Comparison of ENCODE assay signal across 29 cellular contexts in the genomic region with DNA sequence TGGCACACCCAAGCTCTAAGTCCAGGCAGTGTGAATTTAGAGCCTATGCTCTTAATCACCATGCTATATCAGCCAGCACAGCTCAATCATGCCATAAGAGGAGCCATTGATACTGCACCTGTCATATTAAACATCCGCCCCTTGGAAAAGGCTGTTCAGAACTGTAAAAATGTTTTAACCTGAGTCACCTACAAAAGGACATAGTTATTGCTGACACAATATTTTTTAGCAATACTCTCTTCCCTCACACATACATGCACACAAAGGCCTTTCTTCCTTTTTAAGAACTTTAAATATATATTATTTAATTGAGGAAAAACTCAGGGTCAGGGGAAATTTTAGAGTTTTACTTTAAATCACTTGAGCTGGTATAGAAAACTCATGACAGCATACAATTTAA.
"Had no signal": no experiment of that assay in that cellular context is flagged by ENCODE, and none has a peak within 500 bp of the region (broad histone marks: within the 10 kb centered on the region; RNA-seq: fewer than 3 reads in every experiment).

No MANE protein-coding gene starts in this region.

- H3K4me3 ChIP-seq: left lung, lower lobe of right lung, pancreas, prostate gland, skin epidermis, spleen, suprapubic skin, thoracic aorta, tibial artery, upper lobe of right lung had no signal

- H3K27me3 Mint-ChIP-seq: naive B cell had no signal

- H3K27ac ChIP-seq: left lung, lower lobe of right lung, pancreas, prostate gland, skin epidermis, spleen, suprapubic skin, thoracic aorta, tibial artery, upper lobe of right lung had no signal

- DNase-seq: hypothalamus; immature natural killer cell; kidney; left colon; left lung; lower lobe of right lung; mammary epithelial cell; mesenchymal stem cell; naive B cell; natural killer cell; nephron progenitor cell; pancreas; posterior cingulate gyrus; retina; spleen; stimulated activated CD4-positive, alpha-beta T cell treated with anti-CD3 and anti-CD28 coated beads, Interleukin-4, amount 100 ng/mL, for 24 hours; stimulated activated naive CD4-positive, alpha-beta T cell; tibial artery; trophoblast cell; upper lobe of right lung had no signal

- H3K9me3 Mint-ChIP-seq: immature natural killer cell; naive B cell; natural killer cell; nephron progenitor cell; stimulated activated effector memory CD8-positive, alpha-beta T cell treated with anti-CD3 and anti-CD28 coated beads, Interleukin-12 subunit alpha, Interleukin-12 subunit beta, amount 100 ng/mL, for 72 hours; stimulated activated naive CD8-positive, alpha-beta T cell treated with anti-CD3 and anti-CD28 coated beads, Interleukin-15, Interleukin-2, amounts not matched to agents 100 ng/mL and 50 ng/mL, for 24 hours had no signal

- FAIRE-seq: islet of Langerhans, kidney, pancreas, urothelium cell line had no signal

- H3K9me3 ChIP-seq: left lung, lower lobe of right lung, pancreas, prostate gland, spleen, suprapubic skin, thoracic aorta, tibial artery, upper lobe of right lung had no signal

- H3K27me3 ChIP-seq: left lung, pancreas, spleen, suprapubic skin, tibial artery, upper lobe of right lung had no signal

- H3K4me1 ChIP-seq: left lung, lower lobe of right lung, pancreas, prostate gland, spleen, suprapubic skin, tibial artery, upper lobe of right lung had no signal

- H3K4me1 Mint-ChIP-seq: naive B cell; nephron progenitor cell; stimulated activated effector memory CD8-positive, alpha-beta T cell treated with anti-CD3 and anti-CD28 coated beads, Interleukin-12 subunit alpha, Interleukin-12 subunit beta, amount 100 ng/mL, for 72 hours had no signal

- H3K4me3 Mint-ChIP-seq: immature natural killer cell; naive B cell; natural killer cell; nephron progenitor cell; stimulated activated effector memory CD8-positive, alpha-beta T cell treated with anti-CD3 and anti-CD28 coated beads, Interleukin-12 subunit alpha, Interleukin-12 subunit beta, amount 100 ng/mL, for 72 hours; stimulated activated naive CD8-positive, alpha-beta T cell treated with anti-CD3 and anti-CD28 coated beads, Interleukin-15, Interleukin-2, amounts not matched to agents 100 ng/mL and 50 ng/mL, for 24 hours had no signal

- H3K36me3 ChIP-seq: left lung, lower lobe of right lung, pancreas, prostate gland, spleen, suprapubic skin, thoracic aorta, tibial artery, upper lobe of right lung had no signal

- H3K36me3 Mint-ChIP-seq: immature natural killer cell; naive B cell; natural killer cell; stimulated activated effector memory CD8-positive, alpha-beta T cell treated with anti-CD3 and anti-CD28 coated beads, Interleukin-12 subunit alpha, Interleukin-12 subunit beta, amount 100 ng/mL, for 72 hours had no signal

- ATAC-seq: left colon; left lung; lower lobe of right lung; natural killer cell; pancreas; right cardiac atrium; stimulated activated effector memory CD8-positive, alpha-beta T cell treated with anti-CD3 and anti-CD28 coated beads, Interleukin-12 subunit alpha, Interleukin-12 subunit beta, amount 100 ng/mL, for 72 hours; upper lobe of right lung had no signal

- H3K27ac Mint-ChIP-seq: immature natural killer cell; naive B cell; natural killer cell; nephron progenitor cell; stimulated activated effector memory CD8-positive, alpha-beta T cell treated with anti-CD3 and anti-CD28 coated beads, Interleukin-12 subunit alpha, Interleukin-12 subunit beta, amount 100 ng/mL, for 72 hours; stimulated activated naive CD8-positive, alpha-beta T cell treated with anti-CD3 and anti-CD28 coated beads, Interleukin-15, Interleukin-2, amounts not matched to agents 100 ng/mL and 50 ng/mL, for 24 hours had no signal
